14 cellular contexts compared by ENCODE assay signal in genomic region chr5:160743027-160743426, GRCh38.
A peak's percentile ranks its signal among the peaks of the same experiment; 100 is the strongest.
DNase-seq lines count a peak whose midpoint lies in the region; ATAC-seq and TF ChIP-seq lines count a peak whose summit lies in the region.
"Had no signal": no experiment of that assay in that cellular context is flagged by ENCODE, and none has a peak within 500 bp of the region (broad histone marks: within the 10 kb centered on the region; RNA-seq: fewer than 3 reads in every experiment).

No MANE protein-coding gene starts in this region.

- no peak overlapping the region for H3K4me3 ChIP-seq in GM12865 (ENCODE audit: low read depth, low read length)
- H3K4me3 ChIP-seq: heart right ventricle, vagina had no signal

- DNase-seq in GM12865 (ENCODE audit: low read depth) (peak; percentile 39), DMS79 treated with DMSO at 0.1 percent for 48 hours (lab: John Stamatoyannopoulos, UW) (no peak), NCI-H1436 treated with DMSO at 0.1 percent for 48 hours (lab: John Stamatoyannopoulos, UW) (no peak), globus pallidus (ENCODE audit: low spot score) (no peak), UCSD-AML1 (lab: John Stamatoyannopoulos, UW; ENCODE audit: unreplicated experiment) (no peak)
- DNase-seq: activated CD8-positive, alpha-beta memory T cell treated with anti-CD3 and anti-CD28 coated beads for 24 hours; caudate nucleus; heart right ventricle; NCI-H146; T-helper 1 cell had no signal

- ATAC-seq in GM19452 (IDR thresholded peaks at IDR 0.05; ENCODE audit: unreplicated experiment), result peak; percentile 52
- ATAC-seq in HG02852 (IDR thresholded peaks at IDR 0.05; ENCODE audit: unreplicated experiment), result peak; percentile 82
- peak; percentile 80 for ATAC-seq in HG03469 (IDR thresholded peaks at IDR 0.05; ENCODE audit: unreplicated experiment)
- ATAC-seq: heart right ventricle had no signal

- no peak for TF ChIP-seq CTCF in GM12865 (IDR thresholded peaks at IDR 0.05; ENCODE audit: insufficient read depth, low read depth, low read length, missing control alignments)
